In genomic region chr3:177294221-177294620, GRCh38 we compare ENCODE assay signal across 10 cellular contexts.
DNase-seq lines count a peak whose midpoint lies in the region; ATAC-seq, FAIRE-seq and TF ChIP-seq lines count a peak whose summit lies in the region.
"Had no signal": no experiment of that assay in that cellular context is flagged by ENCODE, and none has a peak within 500 bp of the region (broad histone marks: within the 10 kb centered on the region; RNA-seq: fewer than 3 reads in every experiment).

No MANE protein-coding gene starts in this region.

- no peak overlapping the region for H2AFZ ChIP-seq in neural progenitor cell (replicated peaks)

- no peaks in the 10 kb centered on the region for H3F3A ChIP-seq in neural progenitor cell (ENCODE audit: low read depth)

- no peak for TF ChIP-seq POLR2A in gastrocnemius medialis (IDR thresholded peaks at IDR 0.05)

- DNase-seq in HK-2 (ENCODE audit: unreplicated experiment) (peak; percentile 80), bronchial epithelial cell (ENCODE audit: low read depth) (peak; percentile 99), left ventricle myocardium inferior (peak; percentile 56), gastrocnemius medialis (peak; percentile 82 to 85), Ammon's horn (ENCODE audit: low spot score) (no peak), neural progenitor cell (ENCODE audit: low spot score) (no peak), HAP-1 (ENCODE audit: low spot score in 2 of 2) (no peak)
- DNase-seq in activated naive CD4-positive, alpha-beta T cell treated with anti-CD3 and anti-CD28 coated beads for 36 hours = no peak
- DNase-seq: NCI-H1105; NK-92 treated with Interleukin-12 subunit alpha and Interleukin-12 subunit beta, amount 100 ng/mL, for 24 hours had no signal

- H3K36me3 Mint-ChIP-seq in neural progenitor cell = no peaks in the 10 kb centered on the region
- no peaks in the 10 kb centered on the region for H3K36me3 Mint-ChIP-seq in activated naive CD4-positive, alpha-beta T cell treated with anti-CD3 and anti-CD28 coated beads for 36 hours (ENCODE audit: low read depth)

- H3K9me3 ChIP-seq in left ventricle myocardium inferior (replicated peaks) (no peaks in the 10 kb centered on the region), gastrocnemius medialis (no peaks in the 10 kb centered on the region), neural progenitor cell (ENCODE audit: low read depth) (no peaks in the 10 kb centered on the region), HAP-1 (no peaks in the 10 kb centered on the region)

- H3K27ac ChIP-seq in left ventricle myocardium inferior (replicated peaks) = peak overlapping the region; percentile 87
- peak overlapping the region; percentile 69 to 91 (median 80) for H3K27ac ChIP-seq in gastrocnemius medialis
- H3K27ac ChIP-seq in neural progenitor cell = no peak overlapping the region

- H3K4me2 ChIP-seq in neural progenitor cell = no peak overlapping the region

- H3K27ac Mint-ChIP-seq in neural progenitor cell = no peak overlapping the region
- no peak overlapping the region for H3K27ac Mint-ChIP-seq in activated naive CD4-positive, alpha-beta T cell treated with anti-CD3 and anti-CD28 coated beads for 36 hours

- CTCF ChIA-PET in activated naive CD4-positive, alpha-beta T cell treated with anti-CD3 and anti-CD28 coated beads for 36 hours (lab: Charles Lee) = no interaction called here

- no peaks in the 10 kb centered on the region for H3K79me2 ChIP-seq in neural progenitor cell (ENCODE audit: low read depth)

- no peak for TF ChIP-seq CTCF in bronchial epithelial cell (IDR thresholded peaks at IDR 0.05; ENCODE audit: insufficient read depth, low read length, severe bottlenecking)
- TF ChIP-seq CTCF in left ventricle myocardium inferior (IDR thresholded peaks at IDR 0.05; ENCODE audit: borderline replicate concordance) = no peak
- TF ChIP-seq CTCF in gastrocnemius medialis (IDR thresholded peaks at IDR 0.05 in 4 of 5, conservative IDR thresholded peaks at IDR 0.05 in 1 of 5) = no peak
- no peak for TF ChIP-seq CTCF in neural progenitor cell (IDR thresholded peaks at IDR 0.05)

- ATAC-seq in gastrocnemius medialis = peak; percentile 99 to 100

- no peak overlapping the region for H3K4me3 Mint-ChIP-seq in neural progenitor cell
- no peak overlapping the region for H3K4me3 Mint-ChIP-seq in activated naive CD4-positive, alpha-beta T cell treated with anti-CD3 and anti-CD28 coated beads for 36 hours

- no peak for FAIRE-seq in bronchial epithelial cell (lab: Jason Lieb, UNC)

- H3K27me3 Mint-ChIP-seq in neural progenitor cell (ENCODE audit: insufficient read depth, low read depth) = peaks cover 8% of the 10 kb centered on the region
- H3K27me3 Mint-ChIP-seq in activated naive CD4-positive, alpha-beta T cell treated with anti-CD3 and anti-CD28 coated beads for 36 hours (ENCODE audit: low read depth) = no peaks in the 10 kb centered on the region

- H3K9ac ChIP-seq in neural progenitor cell = no peak overlapping the region

- no peaks in the 10 kb centered on the region for H4K20me1 ChIP-seq in neural progenitor cell (ENCODE audit: low read depth)

- no peaks in the 10 kb centered on the region for H3K9me3 Mint-ChIP-seq in neural progenitor cell
- no peaks in the 10 kb centered on the region for H3K9me3 Mint-ChIP-seq in activated naive CD4-positive, alpha-beta T cell treated with anti-CD3 and anti-CD28 coated beads for 36 hours

- peaks cover 3% of the 10 kb centered on the region for H3K4me1 Mint-ChIP-seq in neural progenitor cell
- peaks cover 3% of the 10 kb centered on the region for H3K4me1 Mint-ChIP-seq in activated naive CD4-positive, alpha-beta T cell treated with anti-CD3 and anti-CD28 coated beads for 36 hours (ENCODE audit: low read depth)

- peaks cover 39% of the 10 kb centered on the region for H3K4me1 ChIP-seq in left ventricle myocardium inferior
- peaks cover 22 to 31% of the 10 kb centered on the region in 2 donors for H3K4me1 ChIP-seq in gastrocnemius medialis
- H3K4me1 ChIP-seq in neural progenitor cell = no peaks in the 10 kb centered on the region
- H3K4me1 ChIP-seq in HAP-1 = no peaks in the 10 kb centered on the region

- intact Hi-C loops in left ventricle myocardium inferior (cut with micrococcal nuclease) = no loop called here
- intact Hi-C loops in gastrocnemius medialis (cut with DNase I; ENCODE audit: low total_unique reads) = loop anchor here (1.0 to 5.0 kb wide), 3 partner anchors 40 to 252 kb away; no protein-coding TSS in a partner anchor
- intact Hi-C loops in activated naive CD4-positive, alpha-beta T cell treated with anti-CD3 and anti-CD28 coated beads for 36 hours (cut with micrococcal nuclease) = no loop called here

- H3K4me3 ChIP-seq in bronchial epithelial cell (ENCODE audit: low read depth, low read length) (no peak overlapping the region), left ventricle myocardium inferior (no peak overlapping the region), gastrocnemius medialis (no peak overlapping the region), neural progenitor cell (no peak overlapping the region), HAP-1 (no peak overlapping the region)

- H3K36me3 ChIP-seq in bronchial epithelial cell (ENCODE audit: control insufficient read depth, insufficient read depth, low read length) = no peaks in the 10 kb centered on the region
- H3K36me3 ChIP-seq in left ventricle myocardium inferior = no peaks in the 10 kb centered on the region
- H3K36me3 ChIP-seq in gastrocnemius medialis = no peaks in the 10 kb centered on the region
- H3K36me3 ChIP-seq in neural progenitor cell = no peaks in the 10 kb centered on the region
- no peaks in the 10 kb centered on the region for H3K36me3 ChIP-seq in HAP-1 (replicated peaks)

- in situ Hi-C loops in gastrocnemius medialis (cut with MboI; ENCODE audit: low sequenced_read_pairs in 4 of 4) = no loop called here
- in situ Hi-C loops in HAP-1 (cut with MboI; ENCODE audit: low sequenced_read_pairs) = no loop called here

- H3K27me3 ChIP-seq in bronchial epithelial cell (ENCODE audit: control insufficient read depth, insufficient read depth, low read length) = no peaks in the 10 kb centered on the region
- H3K27me3 ChIP-seq in left ventricle myocardium inferior (ENCODE audit: low read depth) = no peaks in the 10 kb centered on the region
- H3K27me3 ChIP-seq in gastrocnemius medialis = no peaks in the 10 kb centered on the region
- H3K27me3 ChIP-seq in neural progenitor cell = no peaks in the 10 kb centered on the region
- H3K27me3 ChIP-seq in HAP-1 (ENCODE audit: low read depth) = no peaks in the 10 kb centered on the region

Comparison
In these comparisons a context has a peak if more than half of its experiments do, and no peak if none do; other contexts are left out.
1. DNase-seq: peak in HK-2 (single experiment), bronchial epithelial cell (single experiment), left ventricle myocardium inferior (single experiment) and gastrocnemius medialis (2 of 2); none in Ammon's horn (single experiment), neural progenitor cell (single experiment), activated naive CD4-positive, alpha-beta T cell treated with anti-CD3 and anti-CD28 coated beads for 36 hours (single experiment) and HAP-1 (0 of 2).